13 cellular contexts compared by ENCODE assay signal in the genomic region with DNA sequence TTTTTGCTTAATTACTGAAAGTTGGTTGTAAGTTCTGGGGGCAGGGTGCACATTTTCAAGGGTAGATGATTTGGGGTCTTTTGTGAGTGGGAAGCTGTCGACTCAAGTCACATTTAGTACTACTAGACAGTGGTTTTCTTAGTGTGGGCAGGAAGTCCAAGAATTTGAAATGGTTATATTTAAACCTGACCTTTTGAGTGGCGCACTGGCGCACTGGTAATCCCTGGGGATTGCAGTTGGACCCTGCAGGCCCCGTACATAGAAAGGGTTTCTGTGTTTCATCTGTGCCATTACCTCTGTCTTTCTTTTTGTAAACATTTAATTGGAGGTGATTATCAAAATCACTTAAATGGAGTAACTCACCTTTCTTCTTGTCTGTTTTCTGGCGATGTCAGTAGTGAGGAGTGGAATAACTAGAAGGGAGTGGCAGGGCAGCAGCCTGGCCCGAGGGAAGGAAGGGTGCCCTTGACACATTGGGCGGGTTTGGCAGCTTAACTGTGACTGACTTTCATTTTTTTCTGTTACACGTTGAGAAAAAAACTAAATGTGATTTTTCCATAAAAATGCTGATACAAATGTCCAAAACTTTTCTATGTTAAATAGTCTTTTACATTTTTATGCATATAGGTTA.
DNase-seq lines count a peak whose midpoint lies in the region; ATAC-seq and TF ChIP-seq lines count a peak whose summit lies in the region.
"Had no signal": no experiment of that assay in that cellular context is flagged by ENCODE, and none has a peak within 500 bp of the region (broad histone marks: within the 10 kb centered on the region; RNA-seq: fewer than 3 reads in every experiment).

No MANE protein-coding gene starts in this region.

- no peak overlapping the region for H3K23ac ChIP-seq in IMR-90 (ENCODE audit: low read depth, low read length)

- no peak overlapping the region for H3K14ac ChIP-seq in IMR-90 (replicated peaks; ENCODE audit: low read depth, low read length)

- H3K4me3 ChIP-seq in IMR-90 (ENCODE audit: insufficient read depth, low read depth, low read length) (no peak overlapping the region), suprapubic skin (no peak overlapping the region)
- H3K4me3 ChIP-seq: K562 had no signal

- peaks cover 31% of the 10 kb centered on the region for H3K36me3 ChIP-seq in IMR-90 (ENCODE audit: control insufficient read depth, insufficient read depth, low read length)
- H3K36me3 ChIP-seq in suprapubic skin: peaks cover 62% of the 10 kb centered on the region

- H3K4me2 ChIP-seq in IMR-90 (ENCODE audit: low read depth, low read length): peak overlapping the region; percentile 49; the same call in 1 of the 2 replicates

- no peak for TF ChIP-seq EP300 in suprapubic skin (IDR thresholded peaks at IDR 0.05)

- H3K36me3 Mint-ChIP-seq in neural crest cell (ENCODE audit: low read depth): peaks cover 21% of the 10 kb centered on the region

- H4K20me1 ChIP-seq in IMR-90 (ENCODE audit: insufficient read depth, low read length): peaks cover 31% of the 10 kb centered on the region

- H3K56ac ChIP-seq in IMR-90 (ENCODE audit: extremely low read depth, insufficient read depth, low read length): 0 out of 2 replicates have a peak overlapping the region, but pooled peaks have one; percentile 2

- ATAC-seq in IMR-90 (ENCODE audit: low read depth) (peak; percentile 19; the same call in 1 of the 2 replicates), GM19455 (IDR thresholded peaks at IDR 0.05; ENCODE audit: unreplicated experiment) (no peak)
- ATAC-seq: K562 had no signal

- H4K5ac ChIP-seq in IMR-90 (ENCODE audit: low read depth, low read length): no peak overlapping the region

- H2AK9ac ChIP-seq in IMR-90 (replicated peaks; ENCODE audit: low read depth, low read length, poor library complexity): no peak overlapping the region

- H3K9me3 ChIP-seq in IMR-90 (ENCODE audit: control insufficient read depth, insufficient read depth, low read length) (no peaks in the 10 kb centered on the region), suprapubic skin (no peaks in the 10 kb centered on the region)

- TF ChIP-seq CTCF in IMR-90 (conservative IDR thresholded peaks at IDR 0.05; ENCODE audit: low read depth, low read length): no peak
- TF ChIP-seq CTCF in neural crest cell (conservative IDR thresholded peaks at IDR 0.05): no peak
- no peak for TF ChIP-seq CTCF in suprapubic skin (IDR thresholded peaks at IDR 0.05)

- H4K8ac ChIP-seq in IMR-90 (ENCODE audit: low read depth in 2 of 2, low read length in 2 of 2): no peak overlapping the region

- H2BK15ac ChIP-seq in IMR-90 (ENCODE audit: low read depth, low read length): no peak overlapping the region

- no peak overlapping the region for H2BK20ac ChIP-seq in IMR-90 (ENCODE audit: low read depth, low read length)

- H3K9me1 ChIP-seq in IMR-90 (ENCODE audit: insufficient read depth, low read length): peaks cover 20% of the 10 kb centered on the region

- no peak for TF ChIP-seq RAD21 in IMR-90 (IDR thresholded peaks at IDR 0.05; ENCODE audit: low read length)

- H3K9ac ChIP-seq in IMR-90 (ENCODE audit: low read depth, low read length): no peak overlapping the region

- peak overlapping the region; percentile 23 for H3K27ac Mint-ChIP-seq in neural crest cell (ENCODE audit: unreplicated experiment)

- H3K27me3 Mint-ChIP-seq in neural crest cell (ENCODE audit: low read depth): no peaks in the 10 kb centered on the region

- peaks cover 31 to 71% of the 10 kb centered on the region in 2 experiments for H3K79me1 ChIP-seq in IMR-90 (ENCODE audit: low read depth in 1 of 2, low read length in 2 of 2)

- peak overlapping the region; percentile 54; the same call in 1 of the 2 replicates for H2AK5ac ChIP-seq in IMR-90 (ENCODE audit: low read depth, low read length)

- H2AFZ ChIP-seq in IMR-90 (replicated peaks; ENCODE audit: low read length, poor library complexity): no peak overlapping the region

- H3K9me3 Mint-ChIP-seq in neural crest cell: no peaks in the 10 kb centered on the region

- no peak overlapping the region for H2BK5ac ChIP-seq in IMR-90 (ENCODE audit: low read depth, low read length, poor library complexity, severe bottlenecking)

- intact Hi-C loops in IMR-90 (cut with micrococcal nuclease): loop anchor here (2.0 kb wide), 1 partner anchor 326 kb away; no protein-coding TSS in a partner anchor

- H3K27me3 ChIP-seq in IMR-90 (ENCODE audit: control insufficient read depth, insufficient read depth, low read length) (no peaks in the 10 kb centered on the region), suprapubic skin (no peaks in the 10 kb centered on the region)

- POLR2A ChIA-PET in IMR-90 (lab: Charles Lee; ENCODE audit: unreplicated experiment): no interaction called here

- CTCF ChIA-PET in IMR-90 (lab: Yijun Ruan, JAX): no interaction called here

- 0 out of 2 replicates have a peak overlapping the region, but pooled peaks have one; percentile 8 for H2BK120ac ChIP-seq in IMR-90 (ENCODE audit: low read depth, low read length)

- H3K4me1 ChIP-seq in IMR-90 (ENCODE audit: control insufficient read depth, insufficient read depth, low read length) (peaks cover 7% of the 10 kb centered on the region), suprapubic skin (peaks cover 14% of the 10 kb centered on the region)

- TF ChIP-seq POLR2A in IMR-90 (IDR thresholded peaks at IDR 0.05; ENCODE audit: low read depth, low read length) (no peak), suprapubic skin (IDR thresholded peaks at IDR 0.05) (no peak)

- WGBS in IMR-90 (ENCODE audit: extremely low coverage in 2 of 2, insufficient read length in 1 of 2), 2 experiments: no CpG with 5 or more reads among the region's 8 CpGs
- 47% methylated on average over 8 of the region's 8 CpGs for WGBS in suprapubic skin

- H3K4me1 Mint-ChIP-seq in neural crest cell: peaks cover 8% of the 10 kb centered on the region

- no peak overlapping the region for H3K18ac ChIP-seq in IMR-90 (ENCODE audit: low read depth, low read length)

- H3K27ac ChIP-seq in IMR-90 (ENCODE audit: insufficient read depth, low read length) (no peak overlapping the region), epithelial cell of prostate (peak overlapping the region; percentile 29), suprapubic skin (no peak overlapping the region)

- dilution Hi-C loops in IMR-90 (cut with HindIII; ENCODE audit: low sequenced_read_pairs, unreplicated experiment): no loop called here

- no TSS peak for BruUV-seq in IMR-90 (replicated peaks; lab: Mats Ljungman, UMichigan)

- DNase-seq in AG20443 (ENCODE audit: low spot score) (peak; percentile 23), IMR-90 (no peak), epithelial cell of prostate (ENCODE audit: low read depth, low spot score) (no peak), neural crest cell (ENCODE audit: low read depth, low spot score) (no peak), Kasumi-1 (lab: John Stamatoyannopoulos, UW) (no peak), suprapubic skin (ENCODE audit: low spot score in 2 of 2) (no peak)
- DNase-seq in activated CD4-positive, alpha-beta T cell treated with anti-CD3 and anti-CD28 coated beads for 48 hours: no peak
- DNase-seq: C1 segment of cervical spinal cord, midbrain, NCI-H69, T1000 had no signal

- no peak overlapping the region for H4K91ac ChIP-seq in IMR-90 (ENCODE audit: insufficient read depth, low read depth, low read length)

- in situ Hi-C loops in IMR-90 (cut with MboI; ENCODE audit: low sequenced_read_pairs): no loop called here

- H3K4ac ChIP-seq in IMR-90 (ENCODE audit: low read depth, low read length): 0 out of 2 replicates have a peak overlapping the region, but pooled peaks have one; percentile 43

- H3K4me3 Mint-ChIP-seq in neural crest cell: no peak overlapping the region

TF ChIP-seq in IMR-90, 13 proteins besides CTCF, POLR2A, EP300 and RAD21:
- TF ChIP-seq FOS (IDR thresholded peaks at IDR 0.05; ENCODE audit: low read depth, low read length): no peak
- no peak for TF ChIP-seq BHLHE40 (IDR thresholded peaks at IDR 0.05; ENCODE audit: low read depth, low read length)
- TF ChIP-seq, protein P1, sequence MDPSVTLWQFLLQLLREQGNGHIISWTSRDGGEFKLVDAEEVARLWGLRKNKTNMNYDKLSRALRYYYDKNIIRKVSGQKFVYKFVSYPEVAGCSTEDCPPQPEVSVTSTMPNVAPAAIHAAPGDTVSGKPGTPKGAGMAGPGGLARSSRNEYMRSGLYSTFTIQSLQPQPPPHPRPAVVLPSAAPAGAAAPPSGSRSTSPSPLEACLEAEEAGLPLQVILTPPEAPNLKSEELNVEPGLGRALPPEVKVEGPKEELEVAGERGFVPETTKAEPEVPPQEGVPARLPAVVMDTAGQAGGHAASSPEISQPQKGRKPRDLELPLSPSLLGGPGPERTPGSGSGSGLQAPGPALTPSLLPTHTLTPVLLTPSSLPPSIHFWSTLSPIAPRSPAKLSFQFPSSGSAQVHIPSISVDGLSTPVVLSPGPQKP (IDR thresholded peaks at IDR 0.05; ENCODE audit: borderline replicate concordance, low read depth, low read length): no peak
- no peak for TF ChIP-seq MXI1 (IDR thresholded peaks at IDR 0.05; ENCODE audit: borderline replicate concordance, low read depth, low read length)
- TF ChIP-seq CHD1 (IDR thresholded peaks at IDR 0.05; ENCODE audit: low read depth, low read length): no peak
- TF ChIP-seq, protein P2, sequence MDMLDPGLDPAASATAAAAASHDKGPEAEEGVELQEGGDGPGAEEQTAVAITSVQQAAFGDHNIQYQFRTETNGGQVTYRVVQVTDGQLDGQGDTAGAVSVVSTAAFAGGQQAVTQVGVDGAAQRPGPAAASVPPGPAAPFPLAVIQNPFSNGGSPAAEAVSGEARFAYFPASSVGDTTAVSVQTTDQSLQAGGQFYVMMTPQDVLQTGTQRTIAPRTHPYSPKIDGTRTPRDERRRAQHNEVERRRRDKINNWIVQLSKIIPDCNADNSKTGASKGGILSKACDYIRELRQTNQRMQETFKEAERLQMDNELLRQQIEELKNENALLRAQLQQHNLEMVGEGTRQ (IDR thresholded peaks at IDR 0.05; ENCODE audit: low read depth, low read length): no peak
- no peak for TF ChIP-seq RCOR1 (IDR thresholded peaks at IDR 0.05; ENCODE audit: insufficient replicate concordance, low read length)
- no peak for TF ChIP-seq NFE2L2 (IDR thresholded peaks at IDR 0.05; ENCODE audit: low read depth, low read length)
- no peak for TF ChIP-seq MAZ (IDR thresholded peaks at IDR 0.05; ENCODE audit: borderline replicate concordance, low read depth, low read length)
